In genomic region chr7:16697507-16698199, GRCh38 we compare ENCODE assay signal across 19 cellular contexts. TPM values are rescaled to one million over a fixed set of nuclear protein-coding genes. Genes with fewer than 3 reads are reported as not detected.
DNase-seq lines count a peak whose midpoint lies in the region; ATAC-seq lines count a peak whose summit lies in the region.
"Had no signal": no experiment of that assay in that cellular context is flagged by ENCODE, and none has a peak within 500 bp of the region (broad histone marks: within the 10 kb centered on the region; RNA-seq: fewer than 3 reads in every experiment).

No MANE protein-coding gene starts in this region.

- in situ Hi-C loops in ACHN (cut with HindIII; ENCODE audit: low pct_ligation_motif_present, low pct_unique_long_range_greater_than_20kb, low sequenced_read_pairs): no loop called here

- DNase-seq in AG20443 (ENCODE audit: low spot score) (peak; percentile 50), RPMI7951 (ENCODE audit: low read depth) (peak; percentile 27), dermis blood vessel endothelial cell (peak; percentile 41), non-pigmented ciliary epithelial cell (ENCODE audit: low read depth) (peak; percentile 49), cortex of kidney (lab: John Stamatoyannopoulos, UW) (no peak), ACHN (no peak), NCI-H2081 treated with DMSO at 0.1 percent for 48 hours (lab: John Stamatoyannopoulos, UW) (no peak)
- DNase-seq: activated T-cell treated with anti-CD3 and anti-CD28 coated beads, Interleukin-2, amount 50 U/mL, for 4 hours; glutamatergic neuron; H9; immature natural killer cell; MV-4-11; NCI-H82; Peyer's patch; retina; stimulated activated naive CD8-positive, alpha-beta T cell treated with anti-CD3 and anti-CD28 coated beads, Interleukin-15, amount 100 ng/mL, for 72 hours had no signal

- no peak for ATAC-seq in GM18858 (IDR thresholded peaks at IDR 0.05; ENCODE audit: unreplicated experiment)
- ATAC-seq: activated naive CD4-positive, alpha-beta T cell treated with anti-CD3 and anti-CD28 coated beads, Interleukin-2, amount 50 U/mL, for 72 hours; activated T-cell treated with anti-CD3 and anti-CD28 coated beads, Interleukin-2, amount 50 U/mL, for 4 hours; HepG2; stimulated activated naive CD8-positive, alpha-beta T cell treated with anti-CD3 and anti-CD28 coated beads, Interleukin-15, amount 100 ng/mL, for 72 hours had no signal

RNA-seq across cellular contexts. Expression of gene BZW2, which starts 51.7 kb away (rescaled TPM):
- total RNA-seq in RPMI7951 (2014; rRNA removed; shearing (Covaris generic)): 194 and 220 TPM in 2 replicates
- total RNA-seq in dermis blood vessel endothelial cell: 134 and 208 TPM in 2 replicates

RNA-seq across cellular contexts. Expression of gene ANKMY2, which starts 52.1 kb away (rescaled TPM):
- 34.0 and 43.1 TPM in 2 replicates for total RNA-seq in RPMI7951 (2014; rRNA removed; shearing (Covaris generic))
- 14.6 and 16.3 TPM in 2 replicates for total RNA-seq in dermis blood vessel endothelial cell

RNA-seq across cellular contexts. Expression of gene TSPAN13, which starts 55.9 kb away (rescaled TPM):
- total RNA-seq in RPMI7951 (2014; rRNA removed; shearing (Covaris generic)): 4.4 and 5.5 TPM in 2 replicates
- total RNA-seq in dermis blood vessel endothelial cell: 64.4 and 69.8 TPM in 2 replicates

Comparison
In these comparisons a context has a peak if more than half of its experiments do, and no peak if none do; other contexts are left out.
1. DNase-seq: peak in AG20443 (single experiment), RPMI7951 (single experiment), dermis blood vessel endothelial cell (single experiment) and non-pigmented ciliary epithelial cell (single experiment); none in cortex of kidney (single experiment), ACHN (single experiment) and NCI-H2081 treated with DMSO at 0.1 percent for 48 hours (single experiment).
2. RNA of gene TSPAN13, which starts 55.9 kb away (total RNA-seq): 64.4 to 69.8 TPM in dermis blood vessel endothelial cell; 4.4 to 5.5 TPM in RPMI7951; every median in the first group is over 10 times any median in the second.